23 cellular contexts compared by ENCODE assay signal in genomic region chr9:132842124-132843005, GRCh38. TPM values are rescaled to one million over a fixed set of nuclear protein-coding genes. Genes with fewer than 3 reads are reported as not detected.
DNase-seq lines count a peak whose midpoint lies in the region; ATAC-seq and TF ChIP-seq lines count a peak whose summit lies in the region.
"Had no signal": no experiment of that assay in that cellular context is flagged by ENCODE, and none has a peak within 500 bp of the region (broad histone marks: within the 10 kb centered on the region; RNA-seq: fewer than 3 reads in every experiment).

No MANE protein-coding gene starts in this region.

- H3K27ac ChIP-seq in upper lobe of right lung, result no peak overlapping the region
- H3K27ac ChIP-seq: C4-2B, HL-60 had no signal

- no peak for TF ChIP-seq CTCF in Loucy (conservative IDR thresholded peaks at IDR 0.05; ENCODE audit: low read length)
- TF ChIP-seq CTCF in chondrocyte (IDR thresholded peaks at IDR 0.05), result no peak
- no peak for TF ChIP-seq CTCF in nephron progenitor cell (IDR thresholded peaks at IDR 0.05)
- no peak for TF ChIP-seq CTCF in upper lobe of right lung (IDR thresholded peaks at IDR 0.05)

- H3K4me2 ChIP-seq in Loucy (ENCODE audit: low read depth, low read length, poor library complexity, severe bottlenecking), result no peak overlapping the region

- H3K4me3 ChIP-seq in Loucy (ENCODE audit: low read length, poor library complexity, severe bottlenecking) (no peak overlapping the region), upper lobe of right lung (no peak overlapping the region)
- H3K4me3 ChIP-seq: HAP-1 had no signal

- H3K9me3 Mint-ChIP-seq in chondrocyte (ENCODE audit: low read depth), result no peaks in the 10 kb centered on the region
- H3K9me3 Mint-ChIP-seq in nephron progenitor cell, result no peaks in the 10 kb centered on the region
- H3K9me3 Mint-ChIP-seq: CD8-positive, alpha-beta T cell; IgD-negative memory B cell had no signal

- H3K27me3 ChIP-seq in Loucy (ENCODE audit: insufficient read depth, low read length, poor library complexity, severe bottlenecking), result no peaks in the 10 kb centered on the region
- no peaks in the 10 kb centered on the region for H3K27me3 ChIP-seq in upper lobe of right lung

- H3K9me2 ChIP-seq in Loucy (replicated peaks; ENCODE audit: low read depth, low read length), result no peaks in the 10 kb centered on the region

- H3K9me3 ChIP-seq in Loucy (ENCODE audit: insufficient read depth, low read depth, low read length) (no peaks in the 10 kb centered on the region), upper lobe of right lung (no peaks in the 10 kb centered on the region)
- H3K9me3 ChIP-seq: Caco-2, HAP-1 had no signal

- no peaks in the 10 kb centered on the region for H3F3A ChIP-seq in Loucy (ENCODE audit: low read depth)

- H3K4me1 ChIP-seq in Loucy (ENCODE audit: insufficient read depth, low read length, poor library complexity, severe bottlenecking), result peaks cover 6% of the 10 kb centered on the region
- no peaks in the 10 kb centered on the region for H3K4me1 ChIP-seq in upper lobe of right lung
- H3K4me1 ChIP-seq: Caco-2, HAP-1 had no signal

- H3K79me2 ChIP-seq in Loucy (ENCODE audit: insufficient read depth, low read length), result no peaks in the 10 kb centered on the region

- no peaks in the 10 kb centered on the region for H4K20me1 ChIP-seq in Loucy (ENCODE audit: insufficient read depth, low read length, poor library complexity, severe bottlenecking)

- DNase-seq in chondrocyte (ENCODE audit: low spot score) (peak; percentile 27), nephron progenitor cell (no peak), upper lobe of right lung (peak; percentile 37)
- DNase-seq in stimulated activated naive CD8-positive, alpha-beta T cell treated with anti-CD3 and anti-CD28 coated beads, Interleukin-15, Interleukin-2, amounts not matched to agents 100 U/mL and 50 U/mL, for 24 hours, result no peak
- no peak for DNase-seq in stimulated activated naive CD4-positive, alpha-beta T cell (lab: John Stamatoyannopoulos, UW)
- DNase-seq: CD8-positive, alpha-beta T cell; GOT3; Karpas-422; NCI-H1092 treated with DMSO at 0.1 percent for 48 hours; NCI-H1436; NCI-H187; NCI-H446; NCI-H524 treated with DMSO at 0.1 percent for 48 hours; NCI-H774 had no signal

- H3K36me3 Mint-ChIP-seq in chondrocyte (ENCODE audit: low read depth), result no peaks in the 10 kb centered on the region
- H3K36me3 Mint-ChIP-seq in nephron progenitor cell (ENCODE audit: low read depth), result no peaks in the 10 kb centered on the region
- H3K36me3 Mint-ChIP-seq: CD8-positive, alpha-beta T cell had no signal

- H2AFZ ChIP-seq in Loucy (ENCODE audit: low read length), result peak overlapping the region; percentile 32; the same call in 1 of the 2 replicates

- H3K27me3 Mint-ChIP-seq in chondrocyte (ENCODE audit: low read depth), result no peaks in the 10 kb centered on the region
- H3K27me3 Mint-ChIP-seq in nephron progenitor cell (ENCODE audit: low read depth, poor library complexity), result peaks cover 4% of the 10 kb centered on the region
- H3K27me3 Mint-ChIP-seq: B cell, IgD-negative memory B cell had no signal

- H3K27ac Mint-ChIP-seq in chondrocyte (ENCODE audit: unreplicated experiment), result no peak overlapping the region
- peak overlapping the region; percentile 86 for H3K27ac Mint-ChIP-seq in nephron progenitor cell
- H3K27ac Mint-ChIP-seq: B cell; CD8-positive, alpha-beta T cell had no signal

- no peak overlapping the region for H3K9ac ChIP-seq in Loucy (ENCODE audit: low read depth, low read length, poor library complexity, severe bottlenecking)

- intact Hi-C loops in upper lobe of right lung (cut with DNase I), result no loop called here

- H3K36me3 ChIP-seq in Loucy (ENCODE audit: insufficient read depth, low read length) (no peaks in the 10 kb centered on the region), upper lobe of right lung (no peaks in the 10 kb centered on the region)
- H3K36me3 ChIP-seq: HAP-1 had no signal

- H3K4me3 Mint-ChIP-seq in chondrocyte (ENCODE audit: unreplicated experiment), result no peak overlapping the region
- H3K4me3 Mint-ChIP-seq in nephron progenitor cell, result no peak overlapping the region
- H3K4me3 Mint-ChIP-seq: B cell; CD8-positive, alpha-beta T cell; IgD-negative memory B cell had no signal

- peaks cover 3% of the 10 kb centered on the region for H3K4me1 Mint-ChIP-seq in chondrocyte (ENCODE audit: low read depth)
- peaks cover 30% of the 10 kb centered on the region for H3K4me1 Mint-ChIP-seq in nephron progenitor cell
- H3K4me1 Mint-ChIP-seq: B cell had no signal

- no peak for ATAC-seq in upper lobe of right lung
- no peak for ATAC-seq in stimulated activated naive CD8-positive, alpha-beta T cell treated with anti-CD3 and anti-CD28 coated beads, Interleukin-15, Interleukin-2, amounts not matched to agents 100 U/mL and 50 U/mL, for 24 hours
- ATAC-seq in HG03108 (IDR thresholded peaks at IDR 0.05; ENCODE audit: unreplicated experiment), result no peak
- ATAC-seq: CD8-positive, alpha-beta T cell; SK-N-SH treated with all-trans-retinoic acid at 6 μM for 48 hours had no signal

RNA-seq across cellular contexts. Expression of gene AK8, which starts 35.7 kb away (rescaled TPM):
- total RNA-seq in chondrocyte, result 0.22 to 1.5 TPM (median 0.33 TPM) in 3 replicates
- total RNA-seq in upper lobe of right lung, result 0.55 TPM
- total RNA-seq: CD8-positive, alpha-beta T cell had no signal

RNA-seq across cellular contexts. Expression of gene SPACA9, which starts 36.3 kb away (rescaled TPM):
- total RNA-seq in chondrocyte (3.3 to 5.4 TPM (median 3.7 TPM) in 3 replicates), upper lobe of right lung (3.3 TPM)

Comparison
In these comparisons a context has a peak if more than half of its experiments do, and no peak if none do; other contexts are left out.
1. DNase-seq: peak in chondrocyte (single experiment) and upper lobe of right lung (single experiment); none in nephron progenitor cell (single experiment), stimulated activated naive CD8-positive, alpha-beta T cell treated with anti-CD3 and anti-CD28 coated beads, Interleukin-15, Interleukin-2, amounts not matched to agents 100 U/mL and 50 U/mL, for 24 hours (single experiment) and stimulated activated naive CD4-positive, alpha-beta T cell (0 of 6).